19 cellular contexts compared by ENCODE assay signal in the genomic region with DNA sequence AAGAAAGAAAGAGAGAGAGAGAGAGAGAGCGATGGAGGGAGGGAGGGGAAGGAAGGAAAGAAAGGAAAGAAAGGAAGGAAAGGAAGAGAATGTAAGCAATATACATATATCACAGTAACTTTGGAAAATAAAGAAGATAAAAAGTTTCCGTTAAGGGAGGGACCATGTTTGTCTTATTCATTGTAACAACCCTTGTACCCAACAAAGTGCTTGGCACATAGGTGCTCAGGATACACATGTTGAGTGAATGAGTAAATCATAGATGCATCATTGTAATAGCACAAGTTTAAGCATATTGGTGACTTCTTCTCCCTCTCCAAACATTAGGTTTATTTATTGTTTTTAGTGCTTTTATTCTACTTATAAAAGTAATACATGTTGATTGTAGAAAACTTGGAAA.
"Had no signal": no experiment of that assay in that cellular context is flagged by ENCODE, and none has a peak within 500 bp of the region (broad histone marks: within the 10 kb centered on the region; RNA-seq: fewer than 3 reads in every experiment).

No MANE protein-coding gene starts in this region.

- H3K79me2 ChIP-seq: hepatocyte had no signal

- H3K36me3 ChIP-seq: esophagus muscularis mucosa, gastroesophageal sphincter, heart left ventricle, left lung, lower lobe of right lung had no signal

- H3K4me3 ChIP-seq: coronary artery, dorsolateral prefrontal cortex, esophagus muscularis mucosa, gastroesophageal sphincter, heart left ventricle, hepatocyte, left lung, lower lobe of right lung had no signal

- H3K4me2 ChIP-seq: hepatocyte had no signal

- H2AFZ ChIP-seq: hepatocyte had no signal

- DNase-seq: dermis blood vessel endothelial cell; dorsolateral prefrontal cortex; effector CD4-positive, alpha-beta T cell; effector memory CD4-positive, alpha-beta T cell; foreskin keratinocyte; heart left ventricle; hypothalamus; immature natural killer cell; islet precursor cell; kidney; kidney glomerular epithelial cell; left lung; left ventricle myocardium superior; lower lobe of right lung; mesenchymal stem cell had no signal

- H3K27me3 ChIP-seq: dorsolateral prefrontal cortex, esophagus muscularis mucosa, foreskin keratinocyte, gastroesophageal sphincter, heart left ventricle, hepatocyte, left lung had no signal

- ATAC-seq: foreskin keratinocyte, gastroesophageal sphincter, heart left ventricle, left lung, left ventricle myocardium superior, lower lobe of right lung had no signal

- H3K27ac ChIP-seq: coronary artery, dorsolateral prefrontal cortex, esophagus muscularis mucosa, foreskin keratinocyte, gastroesophageal sphincter, heart left ventricle, hepatocyte, lower lobe of right lung had no signal

- H3K4me1 ChIP-seq: esophagus muscularis mucosa, foreskin keratinocyte, gastroesophageal sphincter, heart left ventricle, left lung, lower lobe of right lung had no signal
